6 cellular contexts compared by ENCODE assay signal in genomic region chr19:1904385-1905070, GRCh38. TPM values are rescaled to one million over a fixed set of nuclear protein-coding genes. Genes with fewer than 3 reads are reported as not detected.
DNase-seq lines count a peak whose midpoint lies in the region; ATAC-seq and TF ChIP-seq lines count a peak whose summit lies in the region.

No MANE protein-coding gene starts in this region.

- H3K9ac ChIP-seq in iPS-15b (ENCODE audit: low read depth, low read length), result peak overlapping the region; percentile 76

- peak overlapping the region; percentile 81 for H3K4me3 ChIP-seq in left ventricle myocardium inferior
- peak overlapping the region; percentile 62 for H3K4me3 ChIP-seq in iPS-15b (ENCODE audit: low read depth, low read length)
- H3K4me3 ChIP-seq in uterus, result peak overlapping the region in 1 of 2 donors; percentile 42

- H3K27me3 ChIP-seq in left ventricle myocardium inferior (ENCODE audit: low read depth) (no peaks in the 10 kb centered on the region), iPS-15b (ENCODE audit: control insufficient read depth, insufficient read depth, low read length) (no peaks in the 10 kb centered on the region), uterus (no peaks in the 10 kb centered on the region)

- DNase-seq in left ventricle myocardium inferior (no peak), left ventricle myocardium superior (no peak), SIG-M5 treated with dmso at 0.1 percent for 504 hours (lab: John Stamatoyannopoulos, UW; ENCODE audit: unreplicated experiment) (peak; percentile 97), uterus (peak; percentile 55 to 59)

- TF ChIP-seq CTCF in left ventricle myocardium inferior (IDR thresholded peaks at IDR 0.05; ENCODE audit: borderline replicate concordance) (no peak), uterus (IDR thresholded peaks at IDR 0.05) (no peak)

- peaks cover 16% of the 10 kb centered on the region for H3K4me1 ChIP-seq in left ventricle myocardium inferior
- peaks cover 3% of the 10 kb centered on the region for H3K4me1 ChIP-seq in iPS-15b (ENCODE audit: control insufficient read depth, insufficient read depth, low read length)
- H3K4me1 ChIP-seq in uterus, result peaks cover 0 to 7% of the 10 kb centered on the region in 2 donors

- intact Hi-C loops in left ventricle myocardium inferior (cut with micrococcal nuclease) (no loop called here), left ventricle myocardium superior (cut with micrococcal nuclease) (no loop called here), uterus (cut with DNase I; ENCODE audit: low total_unique reads) (no loop called here)

- no peak for ATAC-seq in left ventricle myocardium superior
- no peak for ATAC-seq in GM19351 (IDR thresholded peaks at IDR 0.05; ENCODE audit: unreplicated experiment)

- TF ChIP-seq POLR2A in uterus (IDR thresholded peaks at IDR 0.05), result no peak

- H3K27ac ChIP-seq in left ventricle myocardium inferior (replicated peaks) (peak overlapping the region; percentile 91), uterus (peak overlapping the region; percentile 80 to 86)

- no peaks in the 10 kb centered on the region for H3K9me3 ChIP-seq in left ventricle myocardium inferior (replicated peaks)
- H3K9me3 ChIP-seq in iPS-15b (ENCODE audit: control insufficient read depth, insufficient read depth, low read length), result no peaks in the 10 kb centered on the region
- no peaks in the 10 kb centered on the region for H3K9me3 ChIP-seq in uterus

- H3K36me3 ChIP-seq in left ventricle myocardium inferior (no peaks in the 10 kb centered on the region), iPS-15b (ENCODE audit: control insufficient read depth, insufficient read depth, low read length) (peaks cover 2% of the 10 kb centered on the region), uterus (no peaks in the 10 kb centered on the region)

RNA-seq across cellular contexts. Expression of gene ADAT3, which starts 0.7 kb away (rescaled TPM):
- total RNA-seq in left ventricle myocardium inferior (1.8 TPM), left ventricle myocardium superior (2.0 TPM), uterus (1 to 10 TPM; 1.0 to 5.5 (median 2.8) TPM)

RNA-seq across cellular contexts. Expression of gene SCAMP4, which starts 0.7 kb away (rescaled TPM):
- total RNA-seq in left ventricle myocardium inferior (16.2 TPM), left ventricle myocardium superior (16.4 TPM), uterus (10 to 100 TPM in 3 of 4 donors, 1 to 10 TPM in 1; 9.5 to 68.9 (median 28.0) TPM)

RNA-seq across cellular contexts. Expression of gene ABHD17A, which starts 19.2 kb away (rescaled TPM):
- 55.6 TPM for total RNA-seq in left ventricle myocardium inferior
- total RNA-seq in left ventricle myocardium superior, result 64.4 TPM
- total RNA-seq in uterus, result 100 to 1,000 TPM in 1 of 4 donors, 10 to 100 TPM in 3; 33.8 to 142 (median 63.7) TPM

RNA-seq across cellular contexts. Expression of gene CSNK1G2, which starts 36.4 kb away (rescaled TPM):
- total RNA-seq in left ventricle myocardium inferior, result 24.5 TPM
- total RNA-seq in left ventricle myocardium superior, result 27.9 TPM
- 10 to 100 TPM in 3 of 4 donors, 1 to 10 TPM in 1; 8.2 to 59.4 (median 46.7) TPM for total RNA-seq in uterus

RNA-seq across cellular contexts. Expression of gene KLF16, which starts 41.1 kb away (rescaled TPM):
- 6.4 TPM for total RNA-seq in left ventricle myocardium inferior
- total RNA-seq in left ventricle myocardium superior, result 9.8 TPM
- 10 to 100 TPM in 1 of 4 donors, 1 to 10 TPM in 1, under 1 TPM in 1, not detected in 1; 0.26 to 17.7 (median 3.9) TPM for total RNA-seq in uterus

Comparison
In these comparisons a context has a peak if more than half of its experiments do, and no peak if none do; other contexts are left out.
1. DNase-seq: peak in SIG-M5 treated with dmso at 0.1 percent for 504 hours (single experiment) and uterus (2 of 2); none in left ventricle myocardium inferior (single experiment) and left ventricle myocardium superior (single experiment).